ENCODE assay signal across 8 cellular contexts in the genomic region with DNA sequence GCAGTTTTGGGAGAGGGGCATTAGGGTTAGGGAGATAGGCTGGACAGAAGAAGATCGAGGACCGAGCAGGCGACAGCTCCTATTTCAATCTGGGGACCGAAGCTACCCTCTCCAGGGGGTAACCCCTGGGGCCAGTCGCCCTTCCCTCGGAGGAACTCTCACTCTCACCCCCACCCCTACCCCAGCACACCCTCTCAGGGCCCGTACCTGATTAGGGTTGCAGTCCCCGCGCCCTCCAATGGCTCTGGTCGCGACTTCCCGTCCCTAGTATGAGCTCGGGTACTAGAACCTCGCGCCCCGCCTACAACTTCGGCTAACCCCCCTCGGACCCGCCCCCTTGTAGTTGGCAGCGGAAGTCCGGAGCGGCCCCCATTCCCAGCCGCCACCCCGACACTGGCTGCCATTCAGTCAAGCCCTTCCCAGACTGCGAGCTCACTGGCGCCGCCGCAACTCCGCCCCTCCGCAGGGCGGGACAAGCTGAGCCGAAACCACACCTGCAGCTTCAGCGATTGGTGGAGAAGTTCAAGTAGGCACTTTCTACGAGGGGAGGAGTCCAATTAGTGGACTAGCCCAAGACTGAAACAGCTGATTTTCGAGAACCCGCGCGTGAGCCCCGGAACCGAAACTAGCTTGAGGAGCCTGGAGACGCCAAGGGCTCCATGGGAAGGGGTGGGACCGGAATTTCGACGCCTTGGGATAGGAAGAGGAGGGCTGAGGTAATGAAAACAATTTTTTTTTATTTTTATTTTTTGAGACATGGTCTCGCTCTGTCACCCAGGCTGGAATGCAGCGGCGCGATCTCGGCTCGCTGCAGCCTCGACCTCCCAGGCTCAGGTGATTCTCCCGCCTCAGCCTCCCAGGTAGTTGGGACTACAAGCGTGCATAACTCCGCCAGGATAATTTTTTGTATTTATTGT. TPM values are rescaled to one million over a fixed set of nuclear protein-coding genes. Genes with fewer than 3 reads are reported as not detected.
A peak's percentile ranks its signal among the peaks of the same experiment; 100 is the strongest.
DNase-seq lines count a peak whose midpoint lies in the region; ATAC-seq, FAIRE-seq and TF ChIP-seq lines count a peak whose summit lies in the region.

Gene STAT2, minus strand, starts transcription at position 257 of the 917 bp plus-strand sequence. CDS start 3,536 bp downstream, outside the sequence.

- H3K4me2 ChIP-seq in parathyroid adenoma (ENCODE audit: low read length), result peak within 1 kb of the TSS; percentile 93

- CTCF ChIA-PET in T-cell (lab: Charles Lee), result interaction anchor here (0.5 to 2.2 kb wide), 26 partner anchors 9 to 530 kb away, joined by 3 to 31 read pairs (median 4); partner anchors contain the start of genes ANKRD52 (in 1 of the 2), CNPY2 (in 1 of the 2), DNAJC14 (in 1 of the 2) and ESYT1 (in 1 of the 2)

- H3K9ac ChIP-seq in parathyroid adenoma, result peak within 1 kb of the TSS; percentile 51

- H3K79me2 ChIP-seq in parathyroid adenoma, result no peaks in the 10 kb centered on the region

- H3K36me3 Mint-ChIP-seq in T-cell, result peaks cover 9% of the 10 kb centered on the region

- H3K27me3 Mint-ChIP-seq in T-cell, result no peaks in the 10 kb centered on the region

- peak within 1 kb of the TSS; percentile 92 for H2AFZ ChIP-seq in parathyroid adenoma

- WGBS in adipose tissue, 3 donors, result 0% methylated on average over 53 to 54 of the region's 54 CpGs
- 1% methylated on average over 44 to 48 of the region's 54 CpGs for WGBS in tibial nerve, 2 donors

- peaks cover 29 to 37% (median 36%) of the 10 kb centered on the region in 3 donors for H3K4me1 Mint-ChIP-seq in T-cell

- peaks cover 4% of the 10 kb centered on the region for H3K36me3 ChIP-seq in cardiac muscle cell
- H3K36me3 ChIP-seq in parathyroid adenoma (ENCODE audit: control insufficient read depth, insufficient read depth, low read length), result no peaks in the 10 kb centered on the region
- H3K36me3 ChIP-seq in tibial nerve, result peaks cover under 1 to 16% (median 8%) of the 10 kb centered on the region in 3 donors

- H3K27ac Mint-ChIP-seq in T-cell, result peak within 1 kb of the TSS; percentile 94 to 98

- peak; percentile 94 to 97 for TF ChIP-seq EP300 in tibial nerve (IDR thresholded peaks at IDR 0.05)

- H3K4me3 Mint-ChIP-seq in T-cell, result peak within 1 kb of the TSS; percentile 84 to 96 (median 95)

- peak; percentile 97 for ATAC-seq in HG02840 (IDR thresholded peaks at IDR 0.05; ENCODE audit: low FRiP score, unreplicated experiment)
- peak; percentile 95 to 98 (median 96) for ATAC-seq in T-cell (replicated peaks in 1 of 4)

- TF ChIP-seq POLR2A in GM12891 (IDR thresholded peaks at IDR 0.05; ENCODE audit: low read depth, low read length) (peak; percentile 82), tibial nerve (IDR thresholded peaks at IDR 0.05) (peak; percentile 54 to 75)

- FAIRE-seq in GM12891 (lab: Jason Lieb, UNC), result peak; percentile 98

- H3K9me3 ChIP-seq in cardiac muscle cell (ENCODE audit: low read depth) (no peaks in the 10 kb centered on the region), parathyroid adenoma (ENCODE audit: control insufficient read depth, low read length) (no peaks in the 10 kb centered on the region), tibial nerve (no peaks in the 10 kb centered on the region)

- peak within 1 kb of the TSS; percentile 73 for H3K4me3 ChIP-seq in cardiac muscle cell
- peak within 1 kb of the TSS; percentile 96 for H3K4me3 ChIP-seq in parathyroid adenoma (ENCODE audit: low read depth, low read length)
- peak within 1 kb of the TSS; percentile 67 to 78 (median 72) for H3K4me3 ChIP-seq in tibial nerve

- H3K27me3 ChIP-seq in cardiac muscle cell (peaks cover 4% of the 10 kb centered on the region), parathyroid adenoma (ENCODE audit: control insufficient read depth, insufficient read depth, low read length) (no peaks in the 10 kb centered on the region), tibial nerve (no peaks in the 10 kb centered on the region)

- H3K4me1 ChIP-seq in cardiac muscle cell (ENCODE audit: low read depth), result peaks cover 6% of the 10 kb centered on the region
- peaks cover 3% of the 10 kb centered on the region for H3K4me1 ChIP-seq in parathyroid adenoma
- H3K4me1 ChIP-seq in tibial nerve, result peaks cover 0 to 29% (median 21%) of the 10 kb centered on the region in 4 donors

- H3K9me3 Mint-ChIP-seq in T-cell, result no peaks in the 10 kb centered on the region

- peak; percentile 84 for DNase-seq in GM12891 (ENCODE audit: insufficient read length, low spot score)
- DNase-seq in NCI-H1436 treated with DMSO at 0.1 percent for 48 hours (lab: John Stamatoyannopoulos, UW), result peak; percentile 98
- DNase-seq in T-cell, result peak; percentile 97 to 100 (median 99)
- DNase-seq in cardiac muscle cell (ENCODE audit: low read depth in 1 of 2, low spot score in 1 of 2), result peak; percentile 99 to 100
- peak; percentile 96 to 98 for DNase-seq in tibial nerve (ENCODE audit: low spot score in 2 of 2)

- H3K27ac ChIP-seq in adipose tissue (ENCODE audit: low read depth, low read length), result no peak within 1 kb of the TSS
- H3K27ac ChIP-seq in cardiac muscle cell, result peak within 1 kb of the TSS; percentile 52
- H3K27ac ChIP-seq in parathyroid adenoma, result peak within 1 kb of the TSS; percentile 92
- H3K27ac ChIP-seq in tibial nerve, result peak within 1 kb of the TSS; percentile 89 to 95 (median 94)

- no peak for TF ChIP-seq CTCF in cardiac muscle cell (IDR thresholded peaks at IDR 0.05; ENCODE audit: low read depth, low read length)
- TF ChIP-seq CTCF in parathyroid adenoma (IDR thresholded peaks at IDR 0.05), result no peak
- TF ChIP-seq CTCF in tibial nerve (IDR thresholded peaks at IDR 0.05), result peak in 4 of 5 experiments; percentile 5 to 25 (median 8)

- POLR2A ChIA-PET in T-cell (lab: Charles Lee), result interaction anchor here (0.5 to 1.8 kb wide), 19 partner anchors 9 to 751 kb away, joined by 3 to 17 read pairs (median 5); partner anchors contain the start of genes IL23A (in 2 of the 2), PAN2 (in 2 of the 2), CNPY2 (in 1 of the 2) and DNAJC14 (in 1 of the 2)

TF ChIP-seq in GM12891, 5 proteins besides CTCF, POLR2A, EP300 and RAD21:
- TF ChIP-seq TAF1 (IDR thresholded peaks at IDR 0.05; ENCODE audit: low read depth, low read length) (peak; percentile 20; the same call in 1 of the 2 replicates), POLR2AphosphoS5 (IDR thresholded peaks at IDR 0.05; ENCODE audit: low read depth, low read length) (peak; percentile 52; the same call in 1 of the 2 replicates), SPI1 (IDR thresholded peaks at IDR 0.05; ENCODE audit: low read depth, low read length) (peak; percentile 50; the same call in 1 of the 2 replicates), PAX5 (IDR thresholded peaks at IDR 0.05; ENCODE audit: insufficient read depth, low read length, severe bottlenecking) (no peak), POU2F2 (IDR thresholded peaks at IDR 0.05; ENCODE audit: low read depth, low read length) (peak; percentile 8)

RNA-seq across cellular contexts. Expression of gene STAT2, which starts in this region (rescaled TPM):
- 45.0 TPM for polyA plus RNA-seq in GM12891 (2012; ENCODE audit: low read depth, missing spikeins)
- total RNA-seq in T-cell (100 to 1,000 TPM; 117 to 187 (median 162) TPM), cardiac muscle cell (59.4 and 78.7 TPM in 2 replicates), tibial nerve (100 to 1,000 TPM; 163 to 296 (median 239) TPM)
- polyA plus RNA-seq in adipose tissue (10 to 100 TPM; 32.5 to 58.4 (median 56.5) TPM), cardiac muscle cell (56.2 and 78.5 TPM in 2 replicates)

Comparison
In these comparisons a context has a peak if more than half of its experiments do, and no peak if none do; other contexts are left out.
1. CTCF ChIP-seq: peak in tibial nerve (4 of 5); none in cardiac muscle cell (single experiment) and parathyroid adenoma (single experiment).
2. Peak in every context shown above with its lines, with median percentiles within 50 percentile points of each other: DNase-seq and H3K4me3 ChIP-seq.